In the genomic region with DNA sequence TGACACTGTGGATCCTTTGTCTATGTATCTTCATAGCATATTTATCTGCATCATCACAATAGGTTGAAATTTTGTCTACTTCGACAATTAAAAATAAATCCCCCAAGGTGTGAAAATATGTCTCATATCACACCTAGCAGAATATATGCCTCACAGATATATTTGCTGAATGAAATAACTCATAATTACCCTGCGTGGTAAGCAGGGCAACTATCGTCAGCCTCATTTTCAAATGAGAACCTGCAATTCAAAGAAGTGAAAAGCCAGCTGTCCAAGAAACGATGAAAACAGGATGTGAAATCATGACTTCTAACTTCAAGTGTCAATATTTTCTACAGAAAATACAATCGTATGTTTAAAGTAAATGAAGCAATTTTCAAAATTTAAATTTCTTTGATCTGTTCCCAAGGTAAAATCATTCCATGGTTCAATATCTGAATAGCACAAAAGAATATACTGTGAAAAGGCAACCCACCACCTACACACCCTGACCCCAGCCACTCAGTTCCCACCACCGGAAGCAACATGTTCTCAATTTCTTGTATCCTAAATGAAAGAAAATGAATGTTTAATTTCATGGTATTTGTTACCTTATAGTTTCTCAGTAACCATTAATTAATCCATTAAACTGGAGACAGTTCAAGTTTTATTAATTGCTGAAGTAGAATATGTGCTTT, we compare ENCODE assay signal across 10 cellular contexts. TPM values are rescaled to one million over a fixed set of nuclear protein-coding genes. Genes with fewer than 3 reads are reported as not detected.
DNase-seq lines count a peak whose midpoint lies in the region; ATAC-seq lines count a peak whose summit lies in the region.
"Had no signal": no experiment of that assay in that cellular context is flagged by ENCODE, and none has a peak within 500 bp of the region (broad histone marks: within the 10 kb centered on the region; RNA-seq: fewer than 3 reads in every experiment).

No MANE protein-coding gene starts in this region.

- no peak overlapping the region for H3K4me3 Mint-ChIP-seq in activated naive CD4-positive, alpha-beta T cell treated with anti-CD3 and anti-CD28 coated beads, Interleukin-2, amount 50 U/mL, for 24 hours
- no peak overlapping the region for H3K4me3 Mint-ChIP-seq in activated naive CD4-positive, alpha-beta T cell treated with anti-CD3 and anti-CD28 coated beads for 36 hours
- peak overlapping the region in 1 of 2 donors; percentile 50 for H3K4me3 Mint-ChIP-seq in stimulated activated naive B cell treated with anti-CD40 and anti-IgM and Interleukin-4, amounts not matched to agents 10 μg/mL and 1 μg/mL and 100 μg/mL, for 72 hours

- ATAC-seq in HG02571 (IDR thresholded peaks at IDR 0.05; ENCODE audit: unreplicated experiment): peak; percentile 62
- ATAC-seq in HG03571 (IDR thresholded peaks at IDR 0.05; ENCODE audit: unreplicated experiment): peak; percentile 75
- peak; percentile 93 to 98 for ATAC-seq in stimulated activated naive B cell treated with anti-CD40 and anti-IgM and Interleukin-4, amounts not matched to agents 10 μg/mL and 1 μg/mL and 100 μg/mL, for 72 hours (replicated peaks)

- CTCF ChIA-PET in activated naive CD4-positive, alpha-beta T cell treated with anti-CD3 and anti-CD28 coated beads for 36 hours (lab: Charles Lee): no interaction called here

- no peaks in the 10 kb centered on the region for H3K9me3 Mint-ChIP-seq in activated naive CD4-positive, alpha-beta T cell treated with anti-CD3 and anti-CD28 coated beads, Interleukin-2, amount 50 U/mL, for 24 hours
- H3K9me3 Mint-ChIP-seq in activated naive CD4-positive, alpha-beta T cell treated with anti-CD3 and anti-CD28 coated beads for 36 hours: no peaks in the 10 kb centered on the region
- no peaks in the 10 kb centered on the region for H3K9me3 Mint-ChIP-seq in stimulated activated naive B cell treated with anti-CD40 and anti-IgM and Interleukin-4, amounts not matched to agents 10 μg/mL and 1 μg/mL and 100 μg/mL, for 72 hours

- H3K27ac Mint-ChIP-seq in activated naive CD4-positive, alpha-beta T cell treated with anti-CD3 and anti-CD28 coated beads, Interleukin-2, amount 50 U/mL, for 24 hours: peak overlapping the region; percentile 70
- no peak overlapping the region for H3K27ac Mint-ChIP-seq in activated naive CD4-positive, alpha-beta T cell treated with anti-CD3 and anti-CD28 coated beads for 36 hours
- peak overlapping the region; percentile 84 for H3K27ac Mint-ChIP-seq in stimulated activated naive B cell treated with anti-CD40 and anti-IgM and Interleukin-4, amounts not matched to agents 10 μg/mL and 1 μg/mL and 100 μg/mL, for 72 hours

- DNase-seq in activated naive CD4-positive, alpha-beta T cell treated with anti-CD3 and anti-CD28 coated beads for 36 hours: no peak
- DNase-seq in stimulated activated naive B cell treated with anti-CD40 and anti-IgM and Interleukin-4, amounts not matched to agents 10 μg/mL and 1 μg/mL and 100 μg/mL, for 72 hours: peak; percentile 5
- DNase-seq in SIG-M5 (lab: John Stamatoyannopoulos, UW): no peak
- no peak for DNase-seq in NCI-H526 treated with DMSO at 0.1 percent for 48 hours (lab: John Stamatoyannopoulos, UW)
- no peak for DNase-seq in SW 1271 (lab: John Stamatoyannopoulos, UW)
- DNase-seq: kidney, substantia nigra had no signal

- intact Hi-C loops in activated naive CD4-positive, alpha-beta T cell treated with anti-CD3 and anti-CD28 coated beads for 36 hours (cut with micrococcal nuclease): no loop called here

- peaks cover 40% of the 10 kb centered on the region for H3K4me1 Mint-ChIP-seq in activated naive CD4-positive, alpha-beta T cell treated with anti-CD3 and anti-CD28 coated beads, Interleukin-2, amount 50 U/mL, for 24 hours
- peaks cover 17% of the 10 kb centered on the region for H3K4me1 Mint-ChIP-seq in activated naive CD4-positive, alpha-beta T cell treated with anti-CD3 and anti-CD28 coated beads for 36 hours (ENCODE audit: low read depth)
- H3K4me1 Mint-ChIP-seq in stimulated activated naive B cell treated with anti-CD40 and anti-IgM and Interleukin-4, amounts not matched to agents 10 μg/mL and 1 μg/mL and 100 μg/mL, for 72 hours: peaks cover 11 to 32% of the 10 kb centered on the region in 2 donors

- H3K27me3 Mint-ChIP-seq in activated naive CD4-positive, alpha-beta T cell treated with anti-CD3 and anti-CD28 coated beads, Interleukin-2, amount 50 U/mL, for 24 hours: no peaks in the 10 kb centered on the region
- H3K27me3 Mint-ChIP-seq in activated naive CD4-positive, alpha-beta T cell treated with anti-CD3 and anti-CD28 coated beads for 36 hours (ENCODE audit: low read depth): no peaks in the 10 kb centered on the region
- H3K27me3 Mint-ChIP-seq in stimulated activated naive B cell treated with anti-CD40 and anti-IgM and Interleukin-4, amounts not matched to agents 10 μg/mL and 1 μg/mL and 100 μg/mL, for 72 hours: no peaks in the 10 kb centered on the region

- peaks cover 1% of the 10 kb centered on the region for H3K36me3 Mint-ChIP-seq in activated naive CD4-positive, alpha-beta T cell treated with anti-CD3 and anti-CD28 coated beads, Interleukin-2, amount 50 U/mL, for 24 hours
- H3K36me3 Mint-ChIP-seq in activated naive CD4-positive, alpha-beta T cell treated with anti-CD3 and anti-CD28 coated beads for 36 hours (ENCODE audit: low read depth): peaks cover 6% of the 10 kb centered on the region
- peaks cover 3 to 4% of the 10 kb centered on the region in 2 donors for H3K36me3 Mint-ChIP-seq in stimulated activated naive B cell treated with anti-CD40 and anti-IgM and Interleukin-4, amounts not matched to agents 10 μg/mL and 1 μg/mL and 100 μg/mL, for 72 hours

RNA-seq across cellular contexts. Expression of gene TBCA, which starts 57.1 kb away (rescaled TPM):
- total RNA-seq in activated naive CD4-positive, alpha-beta T cell treated with anti-CD3 and anti-CD28 coated beads for 36 hours: 100 to 1,000 TPM; 168 to 190 TPM
